ENCODE assay signal across 9 cellular contexts in genomic region chr4:76198411-76199237, GRCh38. TPM values are rescaled to one million over a fixed set of nuclear protein-coding genes. Genes with fewer than 3 reads are reported as not detected.
DNase-seq lines count a peak whose midpoint lies in the region; ATAC-seq and TF ChIP-seq lines count a peak whose summit lies in the region.
"Had no signal": no experiment of that assay in that cellular context is flagged by ENCODE, and none has a peak within 500 bp of the region (broad histone marks: within the 10 kb centered on the region; RNA-seq: fewer than 3 reads in every experiment).

No MANE protein-coding gene starts in this region.

- H3K27me3 ChIP-seq in heart right ventricle = no peaks in the 10 kb centered on the region

- intact Hi-C loops in heart right ventricle (cut with DNase I) = no loop called here
- intact Hi-C loops in sciatic nerve (cut with DNase I) = no loop called here

- H3K4me3 ChIP-seq in heart right ventricle = peak overlapping the region in 1 of 10 donors; percentile 2

- H3K27ac Mint-ChIP-seq in activated naive CD8-positive, alpha-beta T cell = peak overlapping the region; percentile 74

- TF ChIP-seq CTCF in heart right ventricle (IDR thresholded peaks at IDR 0.05) = no peak

- H3K9me3 ChIP-seq in heart right ventricle = no peaks in the 10 kb centered on the region

- H3K9me3 Mint-ChIP-seq in activated naive CD8-positive, alpha-beta T cell (ENCODE audit: low read depth) = no peaks in the 10 kb centered on the region

- WGBS in heart right ventricle, 2 donors = 33 to 41% methylated on average over 4 of the region's 4 CpGs

- DNase-seq in CD1c-positive myeloid dendritic cell (ENCODE audit: extremely low spot score) = peak; percentile 88
- DNase-seq in NCI-H510A treated with DMSO at 0.1 percent for 48 hours (lab: John Stamatoyannopoulos, UW) = peak; percentile 97
- DNase-seq in heart right ventricle = peak in 1 of 2 donors; percentile 79
- DNase-seq in sciatic nerve (ENCODE audit: low spot score) = peak; percentile 64
- no peak for DNase-seq in DMS114 treated with DMSO at 0.1 percent for 48 hours (lab: John Stamatoyannopoulos, UW; ENCODE audit: unreplicated experiment)

- peaks cover 0 to 21% (median under 1%) of the 10 kb centered on the region in 9 donors for H3K36me3 ChIP-seq in heart right ventricle

- peak overlapping the region; percentile 30 to 89 (median 70) for H3K27ac ChIP-seq in heart right ventricle

- H3K4me3 Mint-ChIP-seq in activated naive CD8-positive, alpha-beta T cell = peak overlapping the region; percentile 45

- peaks cover 14% of the 10 kb centered on the region for H3K36me3 Mint-ChIP-seq in activated naive CD8-positive, alpha-beta T cell

- no peaks in the 10 kb centered on the region for H3K27me3 Mint-ChIP-seq in activated naive CD8-positive, alpha-beta T cell

- ATAC-seq in GM19023 (IDR thresholded peaks at IDR 0.05; ENCODE audit: unreplicated experiment) (peak; percentile 49), HG03280 (IDR thresholded peaks at IDR 0.05; ENCODE audit: unreplicated experiment) (peak; percentile 45), heart right ventricle (peak; percentile 55 to 81 (median 78)), sciatic nerve (peak; percentile 83)
- ATAC-seq: Panc1 had no signal

- peaks cover 17 to 100% (median 92%) of the 10 kb centered on the region in 9 donors for H3K4me1 ChIP-seq in heart right ventricle

- H3K4me1 Mint-ChIP-seq in activated naive CD8-positive, alpha-beta T cell (ENCODE audit: low read depth) = peaks cover 49% of the 10 kb centered on the region

RNA-seq across cellular contexts. Expression of gene SCARB2, which starts 15.0 kb away (rescaled TPM):
- total RNA-seq in heart right ventricle (100 to 1,000 TPM in 4 of 10 donors, 10 to 100 TPM in 6; 76.6 to 199 (median 94.9) TPM), sciatic nerve (145 TPM)
- 100 to 1,000 TPM; 119 to 125 TPM for polyA plus RNA-seq in heart right ventricle

RNA-seq across cellular contexts. Expression of gene NUP54, which starts 50.4 kb away (rescaled TPM):
- total RNA-seq in heart right ventricle = 10 to 100 TPM; 16.1 to 22.6 (median 18.9) TPM
- 10 to 100 TPM in 1 of 2 donors, 1 to 10 TPM in 1; 9.6 to 25.8 TPM for polyA plus RNA-seq in heart right ventricle
- 50.8 TPM for total RNA-seq in sciatic nerve

RNA-seq across cellular contexts. Expression of gene FAM47E, which starts 52.9 kb away (rescaled TPM):
- total RNA-seq in heart right ventricle (1 to 10 TPM; 2.1 to 6.3 (median 3.1) TPM), sciatic nerve (2.5 TPM)
- 1 to 10 TPM in 1 of 2 donors, under 1 TPM in 1; 0.68 to 4.7 TPM for polyA plus RNA-seq in heart right ventricle
